In the genomic region with DNA sequence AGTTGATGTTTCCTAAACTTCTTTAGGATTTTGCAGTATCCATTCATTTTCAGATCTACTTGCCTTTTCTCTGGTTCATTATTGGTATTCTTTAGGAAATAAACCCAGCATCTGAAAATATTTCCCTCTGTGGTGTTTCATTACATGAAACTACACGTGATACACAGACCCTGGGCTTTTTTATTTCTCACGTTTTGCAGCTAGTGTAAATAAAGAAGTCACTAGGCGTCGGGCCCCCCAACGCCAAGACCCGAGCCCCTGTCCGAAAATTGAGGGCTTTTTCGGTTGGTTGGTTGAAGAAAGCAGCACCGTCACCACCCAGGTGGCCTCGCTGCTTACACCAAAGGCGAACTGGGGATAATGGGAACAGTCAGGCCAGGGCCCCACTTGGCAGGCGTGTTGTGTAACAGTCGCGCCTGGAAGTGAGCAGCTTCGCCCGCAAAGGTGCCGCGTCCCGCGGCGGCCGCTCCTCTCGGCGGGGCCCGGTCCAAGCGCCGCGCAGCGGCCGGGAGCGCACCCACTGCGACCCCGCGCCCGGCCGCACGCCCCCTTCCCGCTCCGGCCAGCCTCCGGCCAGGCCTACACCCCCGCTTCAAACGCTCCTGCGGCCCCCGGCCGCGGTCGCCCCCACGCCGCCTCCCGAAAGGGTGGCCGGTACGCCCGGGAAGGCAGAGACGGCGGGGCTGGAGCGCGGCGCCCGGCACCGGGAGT, we compare ENCODE assay signal across 2 cellular contexts.
TF ChIP-seq lines count a peak whose summit lies in the region.

No MANE protein-coding gene starts in this region.

TF ChIP-seq in HEK293T, 16 proteins besides CTCF, POLR2A, EP300 and RAD21 (continued from another document):
- no peak for TF ChIP-seq HDGF (IDR thresholded peaks at IDR 0.05; ENCODE audit: borderline replicate concordance)
- no peak for TF ChIP-seq ELF4 (IDR thresholded peaks at IDR 0.05)
- no peak for TF ChIP-seq FOXK2 (IDR thresholded peaks at IDR 0.05)
- TF ChIP-seq CTBP1 (IDR thresholded peaks at IDR 0.05; ENCODE audit: borderline replicate concordance), result no peak
- no peak for TF ChIP-seq LEF1 (IDR thresholded peaks at IDR 0.05; ENCODE audit: borderline replicate concordance)
- peak; percentile 38; the same call in 1 of the 2 replicates for TF ChIP-seq L3MBTL2 (conservative IDR thresholded peaks at IDR 0.05)

TF ChIP-seq in SK-N-SH, 30 proteins besides CTCF, POLR2A, EP300 and RAD21 (continued from another document):
- TF ChIP-seq, protein P1, sequence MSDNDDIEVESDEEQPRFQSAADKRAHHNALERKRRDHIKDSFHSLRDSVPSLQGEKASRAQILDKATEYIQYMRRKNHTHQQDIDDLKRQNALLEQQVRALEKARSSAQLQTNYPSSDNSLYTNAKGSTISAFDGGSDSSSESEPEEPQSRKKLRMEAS (IDR thresholded peaks at IDR 0.05; ENCODE audit: low read depth), result peak; percentile 33; the same call in 1 of the 2 replicates
